ENCODE assay signal across 1 cellular context in genomic region chr9:99012957-99013512, GRCh38.
TF ChIP-seq lines count a peak whose summit lies in the region.

No MANE protein-coding gene starts in this region.

TF ChIP-seq in GM23338, 12 proteins besides CTCF, POLR2A, EP300 and RAD21 (continued from another document):
- TF ChIP-seq, protein P1, sequence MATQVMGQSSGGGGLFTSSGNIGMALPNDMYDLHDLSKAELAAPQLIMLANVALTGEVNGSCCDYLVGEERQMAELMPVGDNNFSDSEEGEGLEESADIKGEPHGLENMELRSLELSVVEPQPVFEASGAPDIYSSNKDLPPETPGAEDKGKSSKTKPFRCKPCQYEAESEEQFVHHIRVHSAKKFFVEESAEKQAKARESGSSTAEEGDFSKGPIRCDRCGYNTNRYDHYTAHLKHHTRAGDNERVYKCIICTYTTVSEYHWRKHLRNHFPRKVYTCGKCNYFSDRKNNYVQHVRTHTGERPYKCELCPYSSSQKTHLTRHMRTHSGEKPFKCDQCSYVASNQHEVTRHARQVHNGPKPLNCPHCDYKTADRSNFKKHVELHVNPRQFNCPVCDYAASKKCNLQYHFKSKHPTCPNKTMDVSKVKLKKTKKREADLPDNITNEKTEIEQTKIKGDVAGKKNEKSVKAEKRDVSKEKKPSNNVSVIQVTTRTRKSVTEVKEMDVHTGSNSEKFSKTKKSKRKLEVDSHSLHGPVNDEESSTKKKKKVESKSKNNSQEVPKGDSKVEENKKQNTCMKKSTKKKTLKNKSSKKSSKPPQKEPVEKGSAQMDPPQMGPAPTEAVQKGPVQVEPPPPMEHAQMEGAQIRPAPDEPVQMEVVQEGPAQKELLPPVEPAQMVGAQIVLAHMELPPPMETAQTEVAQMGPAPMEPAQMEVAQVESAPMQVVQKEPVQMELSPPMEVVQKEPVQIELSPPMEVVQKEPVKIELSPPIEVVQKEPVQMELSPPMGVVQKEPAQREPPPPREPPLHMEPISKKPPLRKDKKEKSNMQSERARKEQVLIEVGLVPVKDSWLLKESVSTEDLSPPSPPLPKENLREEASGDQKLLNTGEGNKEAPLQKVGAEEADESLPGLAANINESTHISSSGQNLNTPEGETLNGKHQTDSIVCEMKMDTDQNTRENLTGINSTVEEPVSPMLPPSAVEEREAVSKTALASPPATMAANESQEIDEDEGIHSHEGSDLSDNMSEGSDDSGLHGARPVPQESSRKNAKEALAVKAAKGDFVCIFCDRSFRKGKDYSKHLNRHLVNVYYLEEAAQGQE (IDR thresholded peaks at IDR 0.05; ENCODE audit: unreplicated experiment) = no peak
- TF ChIP-seq POLR2AphosphoS5 (IDR thresholded peaks at IDR 0.05; ENCODE audit: low read depth) (no peak), NANOG (IDR thresholded peaks at IDR 0.05; ENCODE audit: borderline replicate concordance) (no peak)
